Comparison of ENCODE assay signal across 36 cellular contexts in genomic region chr1:54986532-54986931, GRCh38. TPM values are rescaled to one million over a fixed set of nuclear protein-coding genes. Genes with fewer than 3 reads are reported as not detected.
"Had no signal": no experiment of that assay in that cellular context is flagged by ENCODE, and none has a peak within 500 bp of the region (broad histone marks: within the 10 kb centered on the region; RNA-seq: fewer than 3 reads in every experiment).

No MANE protein-coding gene starts in this region.

- H3K4me1 Mint-ChIP-seq: activated CD4-positive, alpha-beta T cell treated with anti-CD3 and anti-CD28 coated beads for 36 hours; activated CD4-positive, alpha-beta T cell treated with anti-CD3 and anti-CD28 coated beads, Interleukin-2, amount 10 ng/mL, durations not matched to agents 24 days and 14 days; activated CD8-positive, alpha-beta memory T cell treated with anti-CD3 and anti-CD28 coated beads, Interleukin-2, amount 10 ng/mL, durations not matched to agents 7 days and 5 days; activated naive CD8-positive, alpha-beta T cell treated with anti-CD3 and anti-CD28 coated beads for 36 hours; activated naive CD8-positive, alpha-beta T cell treated with anti-CD3 and anti-CD28 coated beads, Interleukin-2, amount 50 U/mL, for 24 hours; T-helper 17 cell had no signal

- H3K36me3 Mint-ChIP-seq: activated CD4-positive, alpha-beta memory T cell treated with anti-CD3 and anti-CD28 coated beads for 36 hours; activated CD8-positive, alpha-beta memory T cell treated with anti-CD3 and anti-CD28 coated beads, Interleukin-2, amount 10 ng/mL, durations not matched to agents 7 days and 5 days; activated naive CD8-positive, alpha-beta T cell treated with anti-CD3 and anti-CD28 coated beads for 36 hours had no signal

- DNase-seq: activated CD4-positive, alpha-beta memory T cell treated with anti-CD3 and anti-CD28 coated beads for 36 hours; activated CD4-positive, alpha-beta T cell treated with anti-CD3 and anti-CD28 coated beads for 36 hours; activated CD4-positive, alpha-beta T cell treated with anti-CD3 and anti-CD28 coated beads, Interleukin-2, amount 10 ng/mL, durations not matched to agents 24 days and 14 days; activated CD4-positive, CD25-positive, alpha-beta regulatory T cell; activated CD4-positive, CD25-positive, alpha-beta regulatory T cell treated with anti-CD3 and anti-CD28 coated beads, Interleukin-2, amount 50 U/mL, for 72 hours; activated CD8-positive, alpha-beta memory T cell treated with anti-CD3 and anti-CD28 coated beads, Interleukin-2, amount 10 ng/mL, durations not matched to agents 7 days and 5 days; activated CD8-positive, alpha-beta memory T cell treated with anti-CD3 and anti-CD28 coated beads, Interleukin-2, amount 50 U/mL, for 4 hours; activated CD8-positive, alpha-beta T cell treated with anti-CD3 and anti-CD28 coated beads, Interleukin-2, amount 10 ng/mL, durations not matched to agents 7 days and 5 days; activated gamma-delta T cell treated with Interleukin-2 at 50 U/mL for 16 hours; activated naive CD4-positive, alpha-beta T cell treated with anti-CD3 and anti-CD28 coated beads, Interleukin-2, amount 50 U/mL, for 16 hours; activated naive CD8-positive, alpha-beta T cell treated with anti-CD3 and anti-CD28 coated beads for 36 hours; activated naive CD8-positive, alpha-beta T cell treated with anti-CD3 and anti-CD28 coated beads, Interleukin-2, amount 50 U/mL, for 24 hours; activated T-cell treated with anti-CD3 and anti-CD28 coated beads, Interleukin-2, amount 50 U/mL, for 1 hour; activated T-cell treated with anti-CD3 and anti-CD28 coated beads, Interleukin-2, amount 50 U/mL, for 48 hours; adrenal gland; amygdala; aorta; body of pancreas; caudate nucleus; cortex of kidney; dermis blood vessel endothelial cell; effector CD4-positive, alpha-beta T cell; effector memory CD8-positive, alpha-beta T cell; erythroblast; foreskin keratinocyte; gastrocnemius medialis; heart right ventricle; T-helper 1 cell; T-helper 17 cell had no signal

- H3K27ac Mint-ChIP-seq: activated CD4-positive, alpha-beta memory T cell treated with anti-CD3 and anti-CD28 coated beads for 36 hours; activated CD4-positive, alpha-beta T cell treated with anti-CD3 and anti-CD28 coated beads for 36 hours; activated CD4-positive, alpha-beta T cell treated with anti-CD3 and anti-CD28 coated beads, Interleukin-2, amount 10 ng/mL, durations not matched to agents 24 days and 14 days; activated CD8-positive, alpha-beta memory T cell treated with anti-CD3 and anti-CD28 coated beads, Interleukin-2, amount 10 ng/mL, durations not matched to agents 7 days and 5 days; activated CD8-positive, alpha-beta T cell treated with anti-CD3 and anti-CD28 coated beads, Interleukin-2, amount 10 ng/mL, durations not matched to agents 7 days and 5 days; activated naive CD8-positive, alpha-beta T cell treated with anti-CD3 and anti-CD28 coated beads for 36 hours; activated naive CD8-positive, alpha-beta T cell treated with anti-CD3 and anti-CD28 coated beads, Interleukin-2, amount 50 U/mL, for 24 hours; activated T-helper 1 cell treated with anti-CD3 and anti-CD28 coated beads, Interleukin-12 subunit alpha, Interleukin-12 subunit beta, Interleukin-2, Interleukin-4 antibody, amounts not matched to agents 30 ng/mL and 10 ng/mL and 1 ng/mL, durations not matched to agents 14 hours and 24 hours and 36 hours; activated T-helper 2 cell treated with anti-CD3 and anti-CD28 coated beads, Interferon-gamma antibody, Interleukin-2, Interleukin-4, amounts not matched to agents 10 μg/mL and 5 μg/mL and 100 μg/mL, durations not matched to agents 14 hours and 24 hours and 36 hours; effector memory CD8-positive, alpha-beta T cell; T-helper 17 cell had no signal

- H3K4me1 ChIP-seq: foreskin keratinocyte, gastrocnemius medialis had no signal

- FAIRE-seq: colon had no signal

- H3K9me3 ChIP-seq: adrenal gland, body of pancreas, esophagus muscularis mucosa, gastrocnemius medialis, heart right ventricle had no signal

- H3K4me3 Mint-ChIP-seq: activated CD4-positive, alpha-beta memory T cell treated with anti-CD3 and anti-CD28 coated beads for 36 hours; activated CD4-positive, alpha-beta T cell treated with anti-CD3 and anti-CD28 coated beads for 36 hours; activated CD4-positive, alpha-beta T cell treated with anti-CD3 and anti-CD28 coated beads, Interleukin-2, amount 10 ng/mL, durations not matched to agents 24 days and 14 days; activated CD8-positive, alpha-beta memory T cell treated with anti-CD3 and anti-CD28 coated beads, Interleukin-2, amount 10 ng/mL, durations not matched to agents 7 days and 5 days; activated CD8-positive, alpha-beta T cell treated with anti-CD3 and anti-CD28 coated beads, Interleukin-2, amount 10 ng/mL, durations not matched to agents 7 days and 5 days; activated naive CD8-positive, alpha-beta T cell treated with anti-CD3 and anti-CD28 coated beads for 36 hours; activated naive CD8-positive, alpha-beta T cell treated with anti-CD3 and anti-CD28 coated beads, Interleukin-2, amount 50 U/mL, for 24 hours; activated T-helper 1 cell treated with anti-CD3 and anti-CD28 coated beads, Interleukin-12 subunit alpha, Interleukin-12 subunit beta, Interleukin-2, Interleukin-4 antibody, amounts not matched to agents 30 ng/mL and 10 ng/mL and 1 ng/mL, durations not matched to agents 14 hours and 24 hours and 36 hours; effector memory CD8-positive, alpha-beta T cell; T-helper 17 cell had no signal

- H3K27me3 ChIP-seq: adrenal gland, body of pancreas, foreskin keratinocyte, gastrocnemius medialis had no signal

- H3K36me3 ChIP-seq: adrenal gland, esophagus muscularis mucosa, gastrocnemius medialis, heart right ventricle had no signal

- H3K27ac ChIP-seq: adrenal gland, body of pancreas, esophagus muscularis mucosa, foreskin keratinocyte, gastrocnemius medialis, heart right ventricle had no signal

- ATAC-seq: activated CD4-positive, alpha-beta T cell treated with anti-CD3 and anti-CD28 coated beads for 36 hours; activated CD8-positive, alpha-beta memory T cell treated with anti-CD3 and anti-CD28 coated beads, Interleukin-2, amount 10 ng/mL, durations not matched to agents 7 days and 5 days; activated CD8-positive, alpha-beta T cell treated with anti-CD3 and anti-CD28 coated beads, Interleukin-2, amount 10 ng/mL, durations not matched to agents 7 days and 5 days; activated naive CD8-positive, alpha-beta T cell treated with anti-CD3 and anti-CD28 coated beads, Interleukin-2, amount 50 U/mL, for 24 hours; body of pancreas; effector memory CD8-positive, alpha-beta T cell; foreskin keratinocyte; gastrocnemius medialis; heart right ventricle; T-helper 17 cell had no signal

- H3K4me3 ChIP-seq: adrenal gland, body of pancreas, esophagus muscularis mucosa, gastrocnemius medialis, heart right ventricle had no signal

- H3K9me3 Mint-ChIP-seq: activated CD4-positive, alpha-beta memory T cell treated with anti-CD3 and anti-CD28 coated beads for 36 hours; activated CD4-positive, alpha-beta T cell treated with anti-CD3 and anti-CD28 coated beads, Interleukin-2, amount 10 ng/mL, durations not matched to agents 24 days and 14 days; activated naive CD8-positive, alpha-beta T cell treated with anti-CD3 and anti-CD28 coated beads for 36 hours; activated naive CD8-positive, alpha-beta T cell treated with anti-CD3 and anti-CD28 coated beads, Interleukin-2, amount 50 U/mL, for 24 hours; activated T-helper 1 cell treated with anti-CD3 and anti-CD28 coated beads, Interleukin-12 subunit alpha, Interleukin-12 subunit beta, Interleukin-2, Interleukin-4 antibody, amounts not matched to agents 30 ng/mL and 10 ng/mL and 1 ng/mL, durations not matched to agents 14 hours and 24 hours and 36 hours; activated T-helper 2 cell treated with anti-CD3 and anti-CD28 coated beads, Interferon-gamma antibody, Interleukin-2, Interleukin-4, amounts not matched to agents 10 μg/mL and 5 μg/mL and 100 μg/mL, durations not matched to agents 14 hours and 24 hours and 36 hours; effector memory CD8-positive, alpha-beta T cell had no signal

RNA-seq across cellular contexts. Expression of gene TMEM61, which starts 6.1 kb away (rescaled TPM):
- total RNA-seq: activated CD4-positive, alpha-beta memory T cell treated with anti-CD3 and anti-CD28 coated beads for 36 hours; activated CD4-positive, alpha-beta T cell treated with anti-CD3 and anti-CD28 coated beads for 36 hours; activated CD4-positive, alpha-beta T cell treated with anti-CD3 and anti-CD28 coated beads, Interleukin-2, amount 10 ng/mL, durations not matched to agents 24 days and 14 days; activated CD8-positive, alpha-beta memory T cell treated with anti-CD3 and anti-CD28 coated beads for 36 hours; activated CD8-positive, alpha-beta memory T cell treated with anti-CD3 and anti-CD28 coated beads, Interleukin-2, amount 10 ng/mL, durations not matched to agents 7 days and 5 days; activated CD8-positive, alpha-beta T cell treated with anti-CD3 and anti-CD28 coated beads, Interleukin-2, amount 10 ng/mL, durations not matched to agents 7 days and 5 days; activated naive CD8-positive, alpha-beta T cell treated with anti-CD3 and anti-CD28 coated beads for 36 hours; activated T-helper 1 cell treated with anti-CD3 and anti-CD28 coated beads, Interleukin-12 subunit alpha, Interleukin-12 subunit beta, Interleukin-2, Interleukin-4 antibody, amounts not matched to agents 30 ng/mL and 10 ng/mL and 1 ng/mL, durations not matched to agents 14 hours and 24 hours and 36 hours; chondrocyte; dermis blood vessel endothelial cell; glomerular endothelial cell; T-helper 17 cell had no signal

RNA-seq across cellular contexts. Expression of gene BSND, which starts 12.2 kb away (rescaled TPM):
- total RNA-seq: activated CD4-positive, alpha-beta memory T cell treated with anti-CD3 and anti-CD28 coated beads for 36 hours; activated CD4-positive, alpha-beta T cell treated with anti-CD3 and anti-CD28 coated beads for 36 hours; activated CD4-positive, alpha-beta T cell treated with anti-CD3 and anti-CD28 coated beads, Interleukin-2, amount 10 ng/mL, durations not matched to agents 24 days and 14 days; activated CD8-positive, alpha-beta memory T cell treated with anti-CD3 and anti-CD28 coated beads for 36 hours; activated naive CD8-positive, alpha-beta T cell treated with anti-CD3 and anti-CD28 coated beads for 36 hours; activated T-helper 1 cell treated with anti-CD3 and anti-CD28 coated beads, Interleukin-12 subunit alpha, Interleukin-12 subunit beta, Interleukin-2, Interleukin-4 antibody, amounts not matched to agents 30 ng/mL and 10 ng/mL and 1 ng/mL, durations not matched to agents 14 hours and 24 hours and 36 hours; activated T-helper 2 cell treated with anti-CD3 and anti-CD28 coated beads, Interferon-gamma antibody, Interleukin-2, Interleukin-4, amounts not matched to agents 10 μg/mL and 5 μg/mL and 100 μg/mL, durations not matched to agents 14 hours and 24 hours and 36 hours; adrenal gland; aorta; body of pancreas; chondrocyte; dermis blood vessel endothelial cell; esophagus muscularis mucosa; foreskin keratinocyte; gastrocnemius medialis; glomerular endothelial cell; heart right ventricle had no signal
- polyA plus RNA-seq: aorta, foreskin keratinocyte, heart right ventricle had no signal

RNA-seq across cellular contexts. Expression of gene PCSK9, which starts 52.8 kb away (rescaled TPM):
- total RNA-seq: activated CD4-positive, alpha-beta memory T cell treated with anti-CD3 and anti-CD28 coated beads for 36 hours; activated CD4-positive, alpha-beta T cell treated with anti-CD3 and anti-CD28 coated beads for 36 hours; activated CD4-positive, alpha-beta T cell treated with anti-CD3 and anti-CD28 coated beads, Interleukin-2, amount 10 ng/mL, durations not matched to agents 24 days and 14 days; activated CD8-positive, alpha-beta memory T cell treated with anti-CD3 and anti-CD28 coated beads for 36 hours; activated CD8-positive, alpha-beta T cell treated with anti-CD3 and anti-CD28 coated beads, Interleukin-2, amount 10 ng/mL, durations not matched to agents 7 days and 5 days; activated naive CD8-positive, alpha-beta T cell treated with anti-CD3 and anti-CD28 coated beads for 36 hours; activated T-helper 1 cell treated with anti-CD3 and anti-CD28 coated beads, Interleukin-12 subunit alpha, Interleukin-12 subunit beta, Interleukin-2, Interleukin-4 antibody, amounts not matched to agents 30 ng/mL and 10 ng/mL and 1 ng/mL, durations not matched to agents 14 hours and 24 hours and 36 hours; dermis blood vessel endothelial cell; T-helper 17 cell had no signal
